In genomic region chr1:64893921-64894320, GRCh38 we compare ENCODE assay signal across 1 cellular context.
TF ChIP-seq lines count a peak whose summit lies in the region.

No MANE protein-coding gene starts in this region.

TF ChIP-seq in A549, 52 proteins besides CTCF, POLR2A, EP300 and RAD21 (continued from another document):
- no peak for TF ChIP-seq REST (IDR thresholded peaks at IDR 0.05)
- no peak for TF ChIP-seq EHF (CRISPR knock-in tag; IDR thresholded peaks at IDR 0.05)
- no peak for TF ChIP-seq FOSL2 (IDR thresholded peaks at IDR 0.05)
- TF ChIP-seq FOSL2 (CRISPR knock-in tag; IDR thresholded peaks at IDR 0.05) = no peak
- no peak for TF ChIP-seq HOXB5 (CRISPR knock-in tag; IDR thresholded peaks at IDR 0.05)
- TF ChIP-seq RCOR1 (IDR thresholded peaks at IDR 0.05; ENCODE audit: low read depth, low read length) = no peak
- no peak for TF ChIP-seq CHD4 (IDR thresholded peaks at IDR 0.05; ENCODE audit: borderline replicate concordance)
- no peak for TF ChIP-seq ZNF302 (CRISPR knock-in tag; IDR thresholded peaks at IDR 0.05)
- no peak for TF ChIP-seq JUNB (IDR thresholded peaks at IDR 0.05)
- no peak for TF ChIP-seq RNF2 (IDR thresholded peaks at IDR 0.05; ENCODE audit: borderline replicate concordance, low read depth)
- TF ChIP-seq NPAS2 (CRISPR knock-in tag; IDR thresholded peaks at IDR 0.05; ENCODE audit: borderline replicate concordance) = no peak
